Comparison of ENCODE assay signal across 8 cellular contexts in genomic region chr5:131263648-131264452, GRCh38. TPM values are rescaled to one million over a fixed set of nuclear protein-coding genes. Genes with fewer than 3 reads are reported as not detected.
A peak's percentile ranks its signal among the peaks of the same experiment; 100 is the strongest.
DNase-seq lines count a peak whose midpoint lies in the region; ATAC-seq and TF ChIP-seq lines count a peak whose summit lies in the region.

CDC42SE2 (plus strand) TSS chr5:131264053; CDS start chr5:131359494, 95,441 bp downstream.

- H3K4me3 Mint-ChIP-seq in Caco-2 (ENCODE audit: unreplicated experiment) = peak within 1 kb of the TSS; percentile 84

- peaks cover 6% of the 10 kb centered on the region for H3K36me3 Mint-ChIP-seq in Caco-2 (ENCODE audit: insufficient read depth, unreplicated experiment)

- H3K9ac ChIP-seq in OCI-LY3 (ENCODE audit: low read length) (peak within 1 kb of the TSS; percentile 97), mucosa of rectum (ENCODE audit: low read depth in 1 of 2, low read length in 2 of 2) (peak within 1 kb of the TSS; percentile 96)

- H3K4me1 Mint-ChIP-seq in Caco-2 (ENCODE audit: low read depth, unreplicated experiment) = peaks cover 9% of the 10 kb centered on the region

- H3K36me3 ChIP-seq in Caco-2 (ENCODE audit: control insufficient read depth, insufficient read depth, low read length) (no peaks in the 10 kb centered on the region), OCI-LY3 (replicated peaks; ENCODE audit: low read depth, low read length) (peaks cover 19% of the 10 kb centered on the region), mucosa of rectum (ENCODE audit: control insufficient read depth in 2 of 2, insufficient read depth in 2 of 2, low read length in 2 of 2) (no peaks in the 10 kb centered on the region)

- H3K79me2 ChIP-seq in OCI-LY3 (ENCODE audit: low read length) = peaks cover 92% of the 10 kb centered on the region

- no peak within 1 kb of the TSS for H2AFZ ChIP-seq in OCI-LY3 (ENCODE audit: low read depth, low read length)

- intact Hi-C loops in Caco-2 (cut with micrococcal nuclease; ENCODE audit: unreplicated experiment) = loop anchor here (1.0 to 2.0 kb wide), 5 partner anchors 17 to 118 kb away; partner anchors contain the start of genes HINT1 and LYRM7

- H3K27ac ChIP-seq in OCI-LY3 (ENCODE audit: low read length) (peak within 1 kb of the TSS; percentile 90), mucosa of rectum (ENCODE audit: low read depth in 2 of 2, low read length in 2 of 2) (peak within 1 kb of the TSS; percentile 90 to 97)

- no peaks in the 10 kb centered on the region for H3K27me3 Mint-ChIP-seq in Caco-2 (ENCODE audit: insufficient read depth, unreplicated experiment)

- DNase-seq in Caco-2 (peak; percentile 78 to 90), HT-29 (ENCODE audit: low spot score) (peak; percentile 91), epithelial cell of proximal tubule (ENCODE audit: low read depth) (no peak)
- DNase-seq in activated T-cell treated with anti-CD3 and anti-CD28 coated beads, Interleukin-2, amount 50 U/mL, for 1 hour = peak; percentile 93
- peak; percentile 85 for DNase-seq in stimulated activated CD8-positive, alpha-beta memory T cell treated with anti-CD3 and anti-CD28 coated beads, Interleukin-4, amount 100 ng/mL, for 48 hours

- peaks cover 19% of the 10 kb centered on the region for H4K20me1 ChIP-seq in OCI-LY3 (ENCODE audit: insufficient read depth, low read length)

- CTCF ChIA-PET in Caco-2 (lab: Charles Lee) = interaction anchor here (0.6 to 2.0 kb wide), 4 partner anchors 17 to 300 kb away, joined by 3 to 6 read pairs (median 3); no protein-coding TSS in a partner anchor

- peak within 1 kb of the TSS; percentile 79 for H3K27ac Mint-ChIP-seq in Caco-2 (ENCODE audit: unreplicated experiment)

- H3K4me3 ChIP-seq in Caco-2 (ENCODE audit: low read depth, low read length) = peak within 1 kb of the TSS; percentile 100
- peak within 1 kb of the TSS; percentile 94 for H3K4me3 ChIP-seq in OCI-LY3 (ENCODE audit: low read length)
- peak within 1 kb of the TSS; percentile 98 for H3K4me3 ChIP-seq in epithelial cell of proximal tubule (ENCODE audit: low read depth, low read length)
- peak within 1 kb of the TSS; percentile 88 to 94 for H3K4me3 ChIP-seq in mucosa of rectum (ENCODE audit: low read length in 2 of 2)

- ATAC-seq in GM19468 (IDR thresholded peaks at IDR 0.05; ENCODE audit: extremely low read depth, unreplicated experiment) = peak; percentile 89

- H3K9me3 Mint-ChIP-seq in Caco-2 (ENCODE audit: unreplicated experiment) = no peaks in the 10 kb centered on the region

- H3K4me1 ChIP-seq in Caco-2 (peaks cover 10% of the 10 kb centered on the region; the same call in 1 of the 2 replicates), OCI-LY3 (ENCODE audit: low read length) (peaks cover 40% of the 10 kb centered on the region), mucosa of rectum (ENCODE audit: control insufficient read depth in 2 of 2, insufficient read depth in 2 of 2, low read length in 2 of 2) (peaks cover 6 to 7% of the 10 kb centered on the region in 2 donors)

- BruUV-seq in Caco-2 (replicated peaks; lab: Mats Ljungman, UMichigan) = no TSS peak

- TF ChIP-seq CTCF in Caco-2 (IDR thresholded peaks at IDR 0.05; ENCODE audit: insufficient read depth in 1 of 2, low read depth in 1 of 2, low read length in 1 of 2, severe bottlenecking in 1 of 2, unreplicated experiment in 1 of 2) = no peak
- no peak for TF ChIP-seq CTCF in OCI-LY3 (IDR thresholded peaks at IDR 0.05; ENCODE audit: low read depth, low read length)
- TF ChIP-seq CTCF in epithelial cell of proximal tubule (conservative IDR thresholded peaks at IDR 0.05; ENCODE audit: low read depth, low read length) = no peak

- H3K27me3 ChIP-seq in Caco-2 (replicated peaks; ENCODE audit: control insufficient read depth, insufficient read depth, low read length) = no peaks in the 10 kb centered on the region
- no peaks in the 10 kb centered on the region for H3K27me3 ChIP-seq in OCI-LY3 (ENCODE audit: low read depth, low read length)
- no peaks in the 10 kb centered on the region for H3K27me3 ChIP-seq in mucosa of rectum (ENCODE audit: control insufficient read depth in 2 of 2, insufficient read depth in 2 of 2, low read length in 2 of 2)

- H3K9me3 ChIP-seq in Caco-2 (no peaks in the 10 kb centered on the region), OCI-LY3 (ENCODE audit: insufficient read depth, low read length) (no peaks in the 10 kb centered on the region), mucosa of rectum (ENCODE audit: control insufficient read depth in 2 of 2, low read length in 2 of 2) (no peaks in the 10 kb centered on the region)

- H3K4me2 ChIP-seq in OCI-LY3 (ENCODE audit: low read length) = peak within 1 kb of the TSS; percentile 95

- POLR2A ChIA-PET in Caco-2 (lab: Charles Lee) = interaction anchor here (0.6 to 1.0 kb wide), 5 partner anchors 22 to 755 kb away, joined by 3 to 9 read pairs (median 3); no protein-coding TSS in a partner anchor

RNA-seq across cellular contexts. Expression of gene CDC42SE2, which starts in this region (rescaled TPM):
- 39.4 and 41.1 TPM in 2 replicates for total RNA-seq in Caco-2 (2022)
- total RNA-seq in HT-29 (2014; rRNA removed; shearing (Covaris generic)) = 18.3 and 20.7 TPM in 2 replicates
- total RNA-seq in epithelial cell of proximal tubule = 32.9 and 40.1 TPM in 2 replicates
